Comparison of ENCODE assay signal across 8 cellular contexts in genomic region chr10:133275683-133276092, GRCh38. TPM values are rescaled to one million over a fixed set of nuclear protein-coding genes. Genes with fewer than 3 reads are reported as not detected.
A peak's percentile ranks its signal among the peaks of the same experiment; 100 is the strongest.
DNase-seq lines count a peak whose midpoint lies in the region; ATAC-seq, FAIRE-seq and TF ChIP-seq lines count a peak whose summit lies in the region.

No MANE protein-coding gene starts in this region.

- H3K36me3 ChIP-seq in breast epithelium, result no peaks in the 10 kb centered on the region
- peaks cover 0 to 60% of the 10 kb centered on the region in 2 donors for H3K36me3 ChIP-seq in left lung

- peak overlapping the region; percentile 40 for H3K4me3 ChIP-seq in NB4 (ENCODE audit: low read depth, low read length)
- peak overlapping the region; percentile 7 to 54 (median 26) for H3K4me3 ChIP-seq in breast epithelium
- H3K4me3 ChIP-seq in left lung, result peak overlapping the region in 1 of 2 donors; percentile 59

- H3K27ac ChIP-seq in breast epithelium, result no peak overlapping the region
- H3K27ac ChIP-seq in left lung, result peak overlapping the region in 1 of 2 donors; percentile 96

- peaks cover 0 to 9% of the 10 kb centered on the region in 2 donors for H3K4me1 ChIP-seq in breast epithelium
- peaks cover 5 to 63% of the 10 kb centered on the region in 2 donors for H3K4me1 ChIP-seq in left lung

- H3K9me3 ChIP-seq in breast epithelium, result no peaks in the 10 kb centered on the region
- H3K9me3 ChIP-seq in left lung, result no peaks in the 10 kb centered on the region

- DNase-seq in NB4 (ENCODE audit: low read depth) (peak; percentile 67), breast epithelium (ENCODE audit: low spot score in 2 of 2) (no peak), HTR-8/SVneo (ENCODE audit: insufficient read length, low spot score) (no peak), left lung (no peak), ecto neural progenitor cell (ENCODE audit: low spot score) (no peak)
- peak; percentile 59 for DNase-seq in stimulated activated CD4-positive, alpha-beta T cell treated with anti-CD3 and anti-CD28 coated beads, Interleukin-1b, Interleukin-23, amount 100 ng/mL, for 48 hours

- ATAC-seq in GM21619 (IDR thresholded peaks at IDR 0.05; ENCODE audit: unreplicated experiment) (peak; percentile 26), left lung (no peak)

- intact Hi-C loops in breast epithelium (cut with DNase I; ENCODE audit: low total_unique reads) (no loop called here), left lung (cut with DNase I) (no loop called here)

- TF ChIP-seq POLR2A in GM10847 (IDR thresholded peaks at IDR 0.05; ENCODE audit: extremely low read depth, insufficient read length) (peak; percentile 5), NB4 (IDR thresholded peaks at IDR 0.05; ENCODE audit: extremely low read depth, insufficient read length) (no peak), breast epithelium (IDR thresholded peaks at IDR 0.05) (no peak)

- TF ChIP-seq CTCF in NB4 (IDR thresholded peaks at IDR 0.05; ENCODE audit: low read depth, low read length), result peak; percentile 39
- TF ChIP-seq CTCF in breast epithelium (IDR thresholded peaks at IDR 0.05), result no peak
- peak in 1 of 2 donors; percentile 30 for TF ChIP-seq CTCF in left lung (IDR thresholded peaks at IDR 0.05)

- H3K27me3 ChIP-seq in breast epithelium, result peaks cover 0 to 23% of the 10 kb centered on the region in 2 donors
- peaks cover 11 to 45% of the 10 kb centered on the region in 2 donors for H3K27me3 ChIP-seq in left lung

- FAIRE-seq in HTR-8/SVneo (lab: Jason Lieb, UNC), result no peak

RNA-seq across cellular contexts. Expression of gene ADAM8, which starts 1.0 kb away (rescaled TPM):
- total RNA-seq in breast epithelium (1 to 10 TPM; 4.6 to 6.6 (median 5.0) TPM), left lung (10 to 100 TPM; 16.2 to 45.3 TPM)

RNA-seq across cellular contexts. Expression of gene TUBGCP2, which starts 33.0 kb away (rescaled TPM):
- total RNA-seq in breast epithelium (10 to 100 TPM; 33.6 to 40.0 (median 39.5) TPM), left lung (10 to 100 TPM; 47.2 to 62.3 TPM)

RNA-seq across cellular contexts. Expression of gene ZNF511, which starts 33.0 kb away (rescaled TPM):
- total RNA-seq in breast epithelium (10 to 100 TPM; 27.4 to 33.2 (median 32.1) TPM), left lung (10 to 100 TPM; 34.3 to 48.5 TPM)

RNA-seq across cellular contexts. Expression of gene VENTX, which starts 38.0 kb away (rescaled TPM):
- total RNA-seq in breast epithelium (1 to 10 TPM in 1 of 3 donors, under 1 TPM in 2; 0.33 to 4.6 (median 0.73) TPM), left lung (1 to 10 TPM; 1.3 to 4.1 TPM)

RNA-seq across cellular contexts. Expression of gene UTF1, which starts 45.7 kb away (rescaled TPM):
- total RNA-seq in breast epithelium, result not detected
- total RNA-seq in left lung, result not detected

Comparison
In these comparisons a context has a peak if more than half of its experiments do, and no peak if none do; other contexts are left out.
1. DNase-seq: peak in NB4 (single experiment) and stimulated activated CD4-positive, alpha-beta T cell treated with anti-CD3 and anti-CD28 coated beads, Interleukin-1b, Interleukin-23, amount 100 ng/mL, for 48 hours (single experiment); none in breast epithelium (0 of 2), HTR-8/SVneo (single experiment), left lung (0 of 2) and ecto neural progenitor cell (single experiment).